17 cellular contexts compared by ENCODE assay signal in genomic region chr2:8036366-8036765, GRCh38.
DNase-seq lines count a peak whose midpoint lies in the region; ATAC-seq and TF ChIP-seq lines count a peak whose summit lies in the region.
"Had no signal": no experiment of that assay in that cellular context is flagged by ENCODE, and none has a peak within 500 bp of the region (broad histone marks: within the 10 kb centered on the region; RNA-seq: fewer than 3 reads in every experiment).

No MANE protein-coding gene starts in this region.

- no peak overlapping the region for H3K27ac Mint-ChIP-seq in glutamatergic neuron (ENCODE audit: unreplicated experiment)
- H3K27ac Mint-ChIP-seq: activated CD4-positive, alpha-beta memory T cell treated with anti-CD3 and anti-CD28 coated beads, Interleukin-2, amount 10 ng/mL, durations not matched to agents 7 days and 5 days; activated naive CD4-positive, alpha-beta T cell treated with anti-CD3 and anti-CD28 coated beads, Interleukin-2, amount 50 U/mL, for 72 hours; activated T-cell treated with anti-CD3 and anti-CD28 coated beads, Interleukin-2, amount 50 U/mL, for 72 hours; brain; naive B cell; T-cell had no signal

- H3K27me3 Mint-ChIP-seq in glutamatergic neuron (ENCODE audit: unreplicated experiment), result peaks cover 2% of the 10 kb centered on the region
- H3K27me3 Mint-ChIP-seq: activated CD4-positive, alpha-beta memory T cell treated with anti-CD3 and anti-CD28 coated beads, Interleukin-2, amount 10 ng/mL, durations not matched to agents 7 days and 5 days; brain; T-cell had no signal

- no peak overlapping the region for H3K4me3 Mint-ChIP-seq in glutamatergic neuron (ENCODE audit: unreplicated experiment)
- H3K4me3 Mint-ChIP-seq: activated CD4-positive, alpha-beta memory T cell treated with anti-CD3 and anti-CD28 coated beads, Interleukin-2, amount 10 ng/mL, durations not matched to agents 7 days and 5 days; activated T-cell treated with anti-CD3 and anti-CD28 coated beads, Interleukin-2, amount 50 U/mL, for 72 hours; brain; naive B cell; T-cell had no signal

- no peaks in the 10 kb centered on the region for H3K9me3 Mint-ChIP-seq in glutamatergic neuron (ENCODE audit: unreplicated experiment)
- H3K9me3 Mint-ChIP-seq: naive B cell, T-cell had no signal

- ATAC-seq in GM21390 (IDR thresholded peaks at IDR 0.05; ENCODE audit: unreplicated experiment) (peak; percentile 86), HG03342 (IDR thresholded peaks at IDR 0.05; ENCODE audit: unreplicated experiment) (peak; percentile 71)
- ATAC-seq: activated naive CD4-positive, alpha-beta T cell treated with anti-CD3 and anti-CD28 coated beads, Interleukin-2, amount 50 U/mL, for 72 hours; activated T-cell treated with anti-CD3 and anti-CD28 coated beads, Interleukin-2, amount 50 U/mL, for 72 hours; gastroesophageal sphincter; Right ventricle myocardium inferior; T-cell had no signal

- no peak for TF ChIP-seq CTCF in glutamatergic neuron (IDR thresholded peaks at IDR 0.05; ENCODE audit: partially characterized antibody, unreplicated experiment)

- peak; percentile 63 for DNase-seq in COLO668 (lab: John Stamatoyannopoulos, UW; ENCODE audit: unreplicated experiment)
- DNase-seq in amniotic epithelial cell (ENCODE audit: low read depth), result peak; percentile 9
- no peak for DNase-seq in activated T-cell treated with anti-CD3 and anti-CD28 coated beads, Interleukin-2, amount 50 U/mL, for 48 hours
- no peak for DNase-seq in middle frontal gyrus (ENCODE audit: extremely low spot score, low spot score)
- DNase-seq in activated CD4-positive, alpha-beta T cell treated with anti-CD3 and anti-CD28 coated beads for 1 hour, result no peak
- DNase-seq in glutamatergic neuron, result no peak
- DNase-seq: activated CD4-positive, alpha-beta memory T cell treated with anti-CD3 and anti-CD28 coated beads, Interleukin-2, amount 10 ng/mL, durations not matched to agents 7 days and 5 days; activated T-cell treated with anti-CD3 and anti-CD28 coated beads, Interleukin-2, amount 50 U/mL, for 72 hours; KG1; naive B cell; T-cell had no signal

- no peaks in the 10 kb centered on the region for H3K36me3 Mint-ChIP-seq in glutamatergic neuron (ENCODE audit: unreplicated experiment)
- H3K36me3 Mint-ChIP-seq: activated naive CD4-positive, alpha-beta T cell treated with anti-CD3 and anti-CD28 coated beads, Interleukin-2, amount 50 U/mL, for 72 hours; brain; naive B cell; T-cell had no signal

- H3K4me1 Mint-ChIP-seq in glutamatergic neuron (ENCODE audit: low read depth, unreplicated experiment), result no peaks in the 10 kb centered on the region
- H3K4me1 Mint-ChIP-seq: brain, naive B cell, T-cell had no signal

Comparison
In these comparisons a context has a peak if more than half of its experiments do, and no peak if none do; other contexts are left out.
1. DNase-seq: peak in COLO668 (single experiment) and amniotic epithelial cell (single experiment); none in activated T-cell treated with anti-CD3 and anti-CD28 coated beads, Interleukin-2, amount 50 U/mL, for 48 hours (0 of 2), middle frontal gyrus (single experiment), activated CD4-positive, alpha-beta T cell treated with anti-CD3 and anti-CD28 coated beads for 1 hour (single experiment) and glutamatergic neuron (single experiment).